ENCODE assay signal across 18 cellular contexts in the genomic region with DNA sequence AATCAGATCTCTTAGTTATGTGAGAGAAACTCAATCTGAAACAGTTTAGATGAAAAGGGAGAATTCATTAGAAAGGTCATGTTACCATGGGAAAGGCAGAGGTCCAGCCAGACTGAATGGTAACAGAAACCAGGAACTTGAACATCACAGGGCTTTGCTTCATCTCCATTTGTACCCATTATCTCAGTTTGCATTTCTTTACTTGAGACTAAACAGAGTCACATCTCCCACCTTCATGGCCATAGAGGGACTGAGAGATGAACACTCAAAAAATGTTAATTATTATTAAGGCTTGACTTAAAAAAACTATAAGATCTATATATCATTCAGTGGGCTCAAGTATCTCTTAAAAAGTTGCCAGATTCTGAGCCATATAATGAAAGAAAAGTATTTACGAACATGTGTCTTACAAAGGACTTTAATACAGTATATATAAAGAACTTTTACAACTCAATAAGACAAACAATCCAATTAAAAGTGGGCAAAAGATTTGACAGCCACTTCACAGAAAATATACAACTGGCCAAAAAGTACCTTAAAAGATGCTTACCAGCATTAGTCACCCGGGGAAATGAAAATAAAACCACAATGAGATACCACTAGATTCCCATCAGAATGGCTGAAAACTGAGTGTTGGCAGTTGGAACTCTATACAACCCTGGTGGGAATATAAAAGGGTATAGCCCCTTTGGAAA. TPM values are rescaled to one million over a fixed set of nuclear protein-coding genes. Genes with fewer than 3 reads are reported as not detected.
DNase-seq lines count a peak whose midpoint lies in the region; ATAC-seq and TF ChIP-seq lines count a peak whose summit lies in the region.
"Had no signal": no experiment of that assay in that cellular context is flagged by ENCODE, and none has a peak within 500 bp of the region (broad histone marks: within the 10 kb centered on the region; RNA-seq: fewer than 3 reads in every experiment).

No MANE protein-coding gene starts in this region.

- H3K4me2 ChIP-seq in MM.1S (ENCODE audit: low read depth, low read length) (0 out of 2 replicates have a peak overlapping the region, but pooled peaks have one; percentile 16), OCI-LY7 (ENCODE audit: low read length) (no peak overlapping the region)

- H3K4me3 Mint-ChIP-seq in activated CD4-positive, alpha-beta T cell treated with anti-CD3 and anti-CD28 coated beads for 36 hours: no peak overlapping the region
- H3K4me3 Mint-ChIP-seq: naive B cell had no signal

- peaks cover 59% of the 10 kb centered on the region for H3K4me1 Mint-ChIP-seq in activated CD4-positive, alpha-beta T cell treated with anti-CD3 and anti-CD28 coated beads for 36 hours

- no peaks in the 10 kb centered on the region for H3F3A ChIP-seq in MM.1S (ENCODE audit: insufficient read depth, low read length)

- H3K27me3 ChIP-seq in MM.1S (replicated peaks; ENCODE audit: insufficient read depth, low read length) (no peaks in the 10 kb centered on the region), testis (no peaks in the 10 kb centered on the region)
- H3K27me3 ChIP-seq: MG63 had no signal

- no peak overlapping the region for H3K4me3 ChIP-seq in MM.1S (ENCODE audit: low read length)
- H3K4me3 ChIP-seq in astrocyte of the cerebellum (ENCODE audit: low read depth, low read length): no peak overlapping the region
- H3K4me3 ChIP-seq in testis: no peak overlapping the region
- no peak overlapping the region for H3K4me3 ChIP-seq in OCI-LY7 (ENCODE audit: low read depth, low read length, poor library complexity, severe bottlenecking)
- H3K4me3 ChIP-seq: MG63 had no signal

- BruUV-seq in OCI-LY7 (replicated peaks; lab: Mats Ljungman, UMichigan): no TSS peak

- ATAC-seq in activated CD4-positive, alpha-beta T cell treated with anti-CD3 and anti-CD28 coated beads for 36 hours: peak; percentile 42
- ATAC-seq: left lobe of liver had no signal

- peak overlapping the region; percentile 68 for H3K27ac Mint-ChIP-seq in activated CD4-positive, alpha-beta T cell treated with anti-CD3 and anti-CD28 coated beads for 36 hours

- H3K9me3 Mint-ChIP-seq in activated CD4-positive, alpha-beta T cell treated with anti-CD3 and anti-CD28 coated beads for 36 hours (ENCODE audit: low read depth): no peaks in the 10 kb centered on the region
- H3K9me3 Mint-ChIP-seq: CD4-positive, alpha-beta memory T cell; naive B cell had no signal

- no peaks in the 10 kb centered on the region; the same call in 1 of the 2 replicates for H3K36me3 ChIP-seq in MM.1S (replicated peaks; ENCODE audit: insufficient read depth, low read length)
- H3K36me3 ChIP-seq in testis (ENCODE audit: low read depth, missing control alignments): no peaks in the 10 kb centered on the region
- H3K36me3 ChIP-seq in OCI-LY7 (ENCODE audit: insufficient read depth, low read length): peaks cover 50% of the 10 kb centered on the region

- POLR2A ChIA-PET in activated CD4-positive, alpha-beta T cell treated with anti-CD3 and anti-CD28 coated beads for 36 hours (lab: Charles Lee): no interaction called here
- POLR2A ChIA-PET in OCI-LY7 (lab: Charles Lee): interaction anchor here (0.6 kb wide), 1 partner anchor 307 kb away, joined by 3 read pairs; no protein-coding TSS in a partner anchor

- TF ChIP-seq CTCF in MM.1S (IDR thresholded peaks at IDR 0.05; ENCODE audit: low read length) (no peak), astrocyte of the cerebellum (IDR thresholded peaks at IDR 0.05; ENCODE audit: low read depth, low read length, missing control alignments) (no peak), testis (IDR thresholded peaks at IDR 0.05) (no peak), OCI-LY7 (conservative IDR thresholded peaks at IDR 0.05; ENCODE audit: low read length) (no peak)

- H3K4me1 ChIP-seq in MM.1S (ENCODE audit: low read length) (peaks cover 11% of the 10 kb centered on the region; the same call in 1 of the 2 replicates), testis (peaks cover 4% of the 10 kb centered on the region), OCI-LY7 (ENCODE audit: insufficient read depth, low read length, poor library complexity, severe bottlenecking) (peaks cover 11% of the 10 kb centered on the region)

- no peaks in the 10 kb centered on the region for H3K27me3 Mint-ChIP-seq in activated CD4-positive, alpha-beta T cell treated with anti-CD3 and anti-CD28 coated beads for 36 hours
- H3K27me3 Mint-ChIP-seq: CD4-positive, alpha-beta memory T cell; naive B cell had no signal

- CTCF ChIA-PET in activated CD4-positive, alpha-beta T cell treated with anti-CD3 and anti-CD28 coated beads for 36 hours (lab: Charles Lee): interaction anchor here (0.6 to 1.0 kb wide), 2 partner anchors 107 kb away, joined by 3 to 4 read pairs; no protein-coding TSS in a partner anchor
- CTCF ChIA-PET in OCI-LY7 (lab: Charles Lee; ENCODE audit: unreplicated experiment): no interaction called here

- DNase-seq in activated CD4-positive, alpha-beta T cell treated with anti-CD3 and anti-CD28 coated beads for 36 hours: no peak
- no peak for DNase-seq in activated CD4-positive, alpha-beta T cell treated with anti-CD3 and anti-CD28 coated beads, Interleukin-2, amount 50 U/mL, for 48 hours
- DNase-seq in MM.1S (no peak), astrocyte of the cerebellum (ENCODE audit: low read depth) (peak; percentile 37), non-pigmented ciliary epithelial cell (ENCODE audit: low read depth) (peak; percentile 20), testis (no peak), DMS79 (lab: John Stamatoyannopoulos, UW) (no peak), OCI-LY7 (ENCODE audit: low spot score) (no peak)
- DNase-seq: activated CD8-positive, alpha-beta memory T cell treated with anti-CD3 and anti-CD28 coated beads for 24 hours; activated naive CD4-positive, alpha-beta T cell treated with anti-CD3 and anti-CD28 coated beads, Interleukin-2, amount 50 U/mL, for 16 hours; CD4-positive, alpha-beta memory T cell; MG63; naive B cell; NCI-H2029 treated with DMSO at 0.1 percent for 48 hours; NCI-H774; retina; trophoblast cell had no signal

- H4K20me1 ChIP-seq in MM.1S (ENCODE audit: insufficient read depth, low read length) (no peaks in the 10 kb centered on the region), OCI-LY7 (ENCODE audit: insufficient read depth, low read length) (no peaks in the 10 kb centered on the region; the same call in 1 of the 2 replicates)

- H2AFZ ChIP-seq in MM.1S (ENCODE audit: low read length) (no peak overlapping the region), OCI-LY7 (ENCODE audit: low read length) (no peak overlapping the region)

- H3K9me2 ChIP-seq in MM.1S (replicated peaks; ENCODE audit: insufficient read depth, low read length) (no peaks in the 10 kb centered on the region), OCI-LY7 (ENCODE audit: insufficient read depth, low read length) (no peaks in the 10 kb centered on the region)

- in situ Hi-C loops in astrocyte of the cerebellum (cut with HindIII; ENCODE audit: low sequenced_read_pairs): no loop called here

- no peaks in the 10 kb centered on the region for H3K9me3 ChIP-seq in MM.1S (replicated peaks; ENCODE audit: insufficient read depth, low read length)
- no peaks in the 10 kb centered on the region for H3K9me3 ChIP-seq in testis
- H3K9me3 ChIP-seq in OCI-LY7 (ENCODE audit: low read length): no peaks in the 10 kb centered on the region
- H3K9me3 ChIP-seq: MG63 had no signal

- intact Hi-C loops in activated CD4-positive, alpha-beta T cell treated with anti-CD3 and anti-CD28 coated beads for 36 hours (cut with DNase I, micrococcal nuclease): no loop called here
- intact Hi-C loops in testis (cut with DNase I; ENCODE audit: low total_unique reads): no loop called here
- intact Hi-C loops in OCI-LY7 (cut with micrococcal nuclease; ENCODE audit: unreplicated experiment): no loop called here

- H3K79me2 ChIP-seq in MM.1S (ENCODE audit: low read length) (peaks cover 35% of the 10 kb centered on the region), OCI-LY7 (ENCODE audit: insufficient read depth, low read depth, low read length) (peaks cover 26% of the 10 kb centered on the region)

- H3K27ac ChIP-seq in MM.1S (ENCODE audit: low read length): no peak overlapping the region
- no peak overlapping the region for H3K27ac ChIP-seq in testis
- no peak overlapping the region for H3K27ac ChIP-seq in OCI-LY7 (ENCODE audit: low read depth, low read length, poor library complexity, severe bottlenecking)

- no peak overlapping the region for H3K9ac ChIP-seq in MM.1S (ENCODE audit: low read length)

- no peak for TF ChIP-seq POLR2A in testis (IDR thresholded peaks at IDR 0.05)

- H3K36me3 Mint-ChIP-seq in activated CD4-positive, alpha-beta T cell treated with anti-CD3 and anti-CD28 coated beads for 36 hours (ENCODE audit: low read depth): peaks cover 65% of the 10 kb centered on the region

- 91 to 94% methylated on average over 2 of the region's 2 CpGs for WGBS in testis, 2 donors

RNA-seq across cellular contexts. Expression of gene KYAT3, which starts 13.2 kb away (rescaled TPM):
- 10 to 100 TPM; 52.7 to 53.7 TPM for total RNA-seq in activated CD4-positive, alpha-beta T cell treated with anti-CD3 and anti-CD28 coated beads for 36 hours
- total RNA-seq in testis (10 to 100 TPM; 33.6 to 35.2 TPM), OCI-LY7 (2022) (24.1 and 26.3 TPM in 2 replicates)
- polyA plus RNA-seq in testis (ENCODE audit: insufficient read depth, low read depth, low replicate concordance): 10.4 TPM
- 5.9 and 7.5 TPM in 2 replicates for total RNA-seq in OCI-LY7 (2014; rRNA removed; shearing (Covaris generic))

RNA-seq across cellular contexts. Expression of gene RBMXL1, which starts 13.2 kb away (rescaled TPM):
- total RNA-seq in activated CD4-positive, alpha-beta T cell treated with anti-CD3 and anti-CD28 coated beads for 36 hours: 10 to 100 TPM; 25.7 to 26.2 TPM
- total RNA-seq in testis: 10 to 100 TPM; 27.8 to 38.7 TPM
- polyA plus RNA-seq in testis (ENCODE audit: insufficient read depth, low read depth, low replicate concordance): 15.6 TPM
- 6.7 and 7.0 TPM in 2 replicates for total RNA-seq in OCI-LY7 (2014; rRNA removed; shearing (Covaris generic))
- total RNA-seq in OCI-LY7 (2022): 13.7 and 15.3 TPM in 2 replicates

RNA-seq across cellular contexts. Expression of gene GBP3, which starts 43.5 kb away (rescaled TPM):
- 1 to 10 TPM; 4.8 to 5.8 TPM for total RNA-seq in activated CD4-positive, alpha-beta T cell treated with anti-CD3 and anti-CD28 coated beads for 36 hours
- total RNA-seq in testis: 10 to 100 TPM in 1 of 2 donors, 1 to 10 TPM in 1; 5.3 to 11.2 TPM
- 7.1 TPM for polyA plus RNA-seq in testis (ENCODE audit: insufficient read depth, low read depth, low replicate concordance)
- total RNA-seq in OCI-LY7 (2014; rRNA removed; shearing (Covaris generic)): 0.25 and 0.28 TPM in 2 replicates
- total RNA-seq in OCI-LY7 (2022): 0.17 and 0.49 TPM in 2 replicates

Comparison
In these comparisons a context has a peak if more than half of its experiments do, and no peak if none do; other contexts are left out.
1. DNase-seq: peak in astrocyte of the cerebellum (single experiment) and non-pigmented ciliary epithelial cell (single experiment); none in activated CD4-positive, alpha-beta T cell treated with anti-CD3 and anti-CD28 coated beads for 36 hours (single experiment), activated CD4-positive, alpha-beta T cell treated with anti-CD3 and anti-CD28 coated beads, Interleukin-2, amount 50 U/mL, for 48 hours (0 of 2), MM.1S (single experiment), testis (single experiment), DMS79 (single experiment) and OCI-LY7 (single experiment).